In genomic region chr5:773517-774264, GRCh38 we compare ENCODE assay signal across 17 cellular contexts. TPM values are rescaled to one million over a fixed set of nuclear protein-coding genes. Genes with fewer than 3 reads are reported as not detected.
DNase-seq lines count a peak whose midpoint lies in the region; ATAC-seq, FAIRE-seq and TF ChIP-seq lines count a peak whose summit lies in the region.
"Had no signal": no experiment of that assay in that cellular context is flagged by ENCODE, and none has a peak within 500 bp of the region (broad histone marks: within the 10 kb centered on the region; RNA-seq: fewer than 3 reads in every experiment).

No MANE protein-coding gene starts in this region.

- TF ChIP-seq EP300 in SK-N-SH (IDR thresholded peaks at IDR 0.05; ENCODE audit: borderline replicate concordance in 1 of 2, low read depth in 1 of 2, low read length in 1 of 2) = no peak
- TF ChIP-seq EP300 in H1 (IDR thresholded peaks at IDR 0.05; ENCODE audit: borderline replicate concordance in 1 of 2, low read depth in 2 of 2, low read length in 2 of 2) = no peak

- POLR2A ChIA-PET in SK-N-SH (lab: Yijun Ruan, JAX) (no interaction called here), GM10248 (lab: Yijun Ruan, JAX) (no interaction called here), H1 (lab: Charles Lee; ENCODE audit: partially characterized antibody) (no interaction called here)

- no peaks in the 10 kb centered on the region; the same call in 1 of the 2 replicates for H3K79me1 ChIP-seq in H1 (ENCODE audit: low read depth, low read length)
- no peaks in the 10 kb centered on the region for H3K79me1 ChIP-seq in trophoblast cell (ENCODE audit: low read length)

- H4K12ac ChIP-seq in trophoblast cell (ENCODE audit: low read depth, low read length) = no peak overlapping the region

- H3K18ac ChIP-seq in H1 (ENCODE audit: extremely low read depth, low read length) (no peak overlapping the region; the same call in 1 of the 2 replicates), trophoblast cell (ENCODE audit: low read length) (no peak overlapping the region)

- peak overlapping the region; percentile 48; the same call in 1 of the 2 replicates for H2BK5ac ChIP-seq in H1 (ENCODE audit: low read depth, low read length)
- H2BK5ac ChIP-seq in trophoblast cell (ENCODE audit: low read depth, low read length, poor library complexity) = no peak overlapping the region

- H3K4ac ChIP-seq in H1 (replicated peaks; ENCODE audit: insufficient read length, low read depth, low read length) (no peak overlapping the region), trophoblast cell (ENCODE audit: low read depth, low read length) (no peak overlapping the region)

- H3K27me3 ChIP-seq in SK-N-SH (ENCODE audit: insufficient read depth) = no peaks in the 10 kb centered on the region
- no peaks in the 10 kb centered on the region; a peak in 2 of 7 replicates for H3K27me3 ChIP-seq in H1 (replicated peaks in 1 of 4; ENCODE audit: control insufficient read depth in 3 of 4, extremely low read depth in 1 of 4, insufficient read depth in 3 of 4, low read length in 3 of 4)
- H3K27me3 ChIP-seq in trophoblast cell (ENCODE audit: insufficient read depth, low read length) = no peaks in the 10 kb centered on the region
- H3K27me3 ChIP-seq: ovary had no signal

- H4K20me1 ChIP-seq in SK-N-SH (ENCODE audit: insufficient read depth) (no peaks in the 10 kb centered on the region), H1 (replicated peaks in 1 of 2; ENCODE audit: control insufficient read depth in 1 of 2, insufficient read depth in 2 of 2, low read length in 2 of 2) (peaks cover 0 to 2% of the 10 kb centered on the region in 2 experiments)

- H3K9me2 ChIP-seq in SK-N-SH = no peaks in the 10 kb centered on the region

- no peak overlapping the region for H3K23ac ChIP-seq in H1 (ENCODE audit: insufficient read length)
- H3K23ac ChIP-seq in trophoblast cell (ENCODE audit: low read length) = no peak overlapping the region

- no peak overlapping the region for H4K5ac ChIP-seq in H1 (ENCODE audit: insufficient read length, low read depth, low read length)

- H3K9ac ChIP-seq in SK-N-SH = no peak overlapping the region
- H3K9ac ChIP-seq in H1 (replicated peaks in 1 of 4; ENCODE audit: extremely low read depth in 1 of 4, low read depth in 3 of 4, low read length in 3 of 4) = no peak overlapping the region
- H3K9ac ChIP-seq in trophoblast cell (ENCODE audit: low read length) = no peak overlapping the region

- H2BK15ac ChIP-seq in H1 (ENCODE audit: low read length) = peak overlapping the region; percentile 88; the same call in 1 of the 2 replicates

- no peak for TF ChIP-seq CTCF in SK-N-SH (IDR thresholded peaks at IDR 0.05)
- no peak for TF ChIP-seq CTCF in GM10248 (IDR thresholded peaks at IDR 0.05; ENCODE audit: control extremely low read depth, extremely low read depth, low read depth, missing control alignments)
- TF ChIP-seq CTCF in H1 (IDR thresholded peaks at IDR 0.05; ENCODE audit: control extremely low read depth in 1 of 3, insufficient read depth in 1 of 3, low read depth in 1 of 3, low read length in 3 of 3) = no peak

- no peaks in the 10 kb centered on the region for H3F3A ChIP-seq in SK-N-SH (replicated peaks; ENCODE audit: insufficient read depth)

- H4K91ac ChIP-seq in H1 (replicated peaks; ENCODE audit: insufficient read length, low read length) (peak overlapping the region; percentile 74), trophoblast cell (ENCODE audit: low read depth, low read length) (no peak overlapping the region)

- H2BK120ac ChIP-seq in H1 (replicated peaks; ENCODE audit: low read depth, low read length) = no peak overlapping the region
- no peak overlapping the region for H2BK120ac ChIP-seq in trophoblast cell (ENCODE audit: insufficient read depth, low read length, poor library complexity)

- CTCF ChIA-PET in SK-N-SH (lab: Yijun Ruan, JAX) = no interaction called here
- CTCF ChIA-PET in GM10248 (lab: Yijun Ruan, JAX) = no interaction called here
- CTCF ChIA-PET in H1 (lab: Charles Lee; ENCODE audit: partially characterized antibody) = interaction anchor here (1.6 kb wide), 1 partner anchor 15 kb away, joined by 5 read pairs; no protein-coding TSS in a partner anchor

- no peaks in the 10 kb centered on the region for H3K9me3 ChIP-seq in SK-N-SH
- H3K9me3 ChIP-seq in H1 (ENCODE audit: insufficient read depth in 2 of 2, low read depth in 1 of 2, low read length in 1 of 2) = no peaks in the 10 kb centered on the region; a peak in 1 of 4 replicates
- H3K9me3 ChIP-seq in trophoblast cell (ENCODE audit: insufficient read depth, low read depth, low read length) = peaks cover 4% of the 10 kb centered on the region
- H3K9me3 ChIP-seq: ovary had no signal

- H3K4me1 ChIP-seq in SK-N-SH (ENCODE audit: control insufficient read depth in 1 of 2, insufficient read depth in 2 of 2, low read depth in 1 of 2, low read length in 1 of 2) = no peaks in the 10 kb centered on the region
- H3K4me1 ChIP-seq in H1 (replicated peaks in 1 of 4; ENCODE audit: control insufficient read depth in 3 of 4, insufficient read depth in 4 of 4, low read length in 3 of 4) = no peaks in the 10 kb centered on the region; a peak in 1 of 7 replicates
- no peaks in the 10 kb centered on the region for H3K4me1 ChIP-seq in trophoblast cell (ENCODE audit: control insufficient read depth in 1 of 2, insufficient read depth in 2 of 2, low read length in 2 of 2)

- H2AFZ ChIP-seq in SK-N-SH (ENCODE audit: low read depth) (no peak overlapping the region), H1 (ENCODE audit: low read length) (no peak overlapping the region), trophoblast cell (ENCODE audit: insufficient read depth, low read length, poor library complexity) (no peak overlapping the region)

- H3K56ac ChIP-seq in H1 (replicated peaks; ENCODE audit: insufficient read length, low read depth, low read length) = no peak overlapping the region

- ATAC-seq in SK-N-SH treated with all-trans-retinoic acid at 6 μM for 48 hours (no peak), GM19463 (IDR thresholded peaks at IDR 0.05; ENCODE audit: unreplicated experiment) (no peak)

- TF ChIP-seq RAD21 in SK-N-SH (IDR thresholded peaks at IDR 0.05; ENCODE audit: low read length) (no peak), H1 (IDR thresholded peaks at IDR 0.05 in 1 of 2, conservative IDR thresholded peaks at IDR 0.05 in 1 of 2; ENCODE audit: low read depth in 2 of 2, low read length in 2 of 2) (no peak)

- H2BK12ac ChIP-seq in H1 (ENCODE audit: low read depth, low read length) (0 out of 2 replicates have a peak overlapping the region, but pooled peaks have one; percentile 35), trophoblast cell (ENCODE audit: low read length) (no peak overlapping the region)

- no peaks in the 10 kb centered on the region for H3K23me2 ChIP-seq in H1 (ENCODE audit: low read depth, low read length)

- peak; percentile 34 for DNase-seq in SK-N-SH
- peak; percentile 12 for DNase-seq in GM10248 (ENCODE audit: extremely low spot score)
- peak in 1 of 2 experiments; percentile 48 for DNase-seq in H1 (ENCODE audit: low read depth in 1 of 2, low spot score in 2 of 2)
- no peak for DNase-seq in trophoblast cell
- DNase-seq in cerebellum (ENCODE audit: low spot score) = no peak
- DNase-seq in stimulated activated CD4-positive, alpha-beta T cell treated with anti-CD3 and anti-CD28 coated beads, Interleukin-4, amount 100 ng/mL, for 4 hours = no peak
- DNase-seq: EL, immature natural killer cell, NCI-H510A had no signal

- H3K14ac ChIP-seq in H1 (ENCODE audit: insufficient read length) (no peak overlapping the region), trophoblast cell (ENCODE audit: low read length) (no peak overlapping the region)

- H3K4me2 ChIP-seq in SK-N-SH (no peak overlapping the region), H1 (ENCODE audit: insufficient read depth in 1 of 2, low read depth in 2 of 2, low read length in 2 of 2) (no peak overlapping the region), trophoblast cell (ENCODE audit: low read length) (no peak overlapping the region)

- FAIRE-seq in H1 (lab: Jason Lieb, UNC) = no peak
- FAIRE-seq: endometrium, frontal cortex, GM12892, TTC549 had no signal

- H3K79me2 ChIP-seq in SK-N-SH (ENCODE audit: insufficient read depth) (no peaks in the 10 kb centered on the region), H1 (ENCODE audit: control insufficient read depth in 1 of 2, insufficient read depth in 2 of 2, low read length in 2 of 2) (no peaks in the 10 kb centered on the region), trophoblast cell (ENCODE audit: control insufficient read depth, insufficient read depth, low read length, poor library complexity) (no peaks in the 10 kb centered on the region)

- 40% methylated on average over 11 of the region's 12 CpGs for WGBS in SK-N-SH (ENCODE audit: low lambda C conversion rate)
- WGBS in H1 (ENCODE audit: extremely low coverage in 1 of 2, insufficient coverage in 1 of 2, insufficient read length in 1 of 2, insufficient replicate concordance in 2 of 2, low coverage in 1 of 2, low lambda C conversion rate in 2 of 2, missing lambda C conversion rate in 1 of 2), 2 experiments = 80% methylated on average over 12 of the region's 12 CpGs; no CpG with 5 or more reads in 1 of the 2 experiments
- WGBS in trophoblast cell (ENCODE audit: extremely low coverage, insufficient coverage, insufficient read length) = no CpG with 5 or more reads among the region's 12 CpGs

- H4K8ac ChIP-seq in H1 (ENCODE audit: extremely low read depth, insufficient read depth, low read length) (no peak overlapping the region), trophoblast cell (ENCODE audit: low read depth, low read length) (no peak overlapping the region)

- no peak for TF ChIP-seq POLR2A in H1 (IDR thresholded peaks at IDR 0.05; ENCODE audit: control extremely low read depth in 1 of 2, low read depth in 2 of 2, low read length in 2 of 2)

- H3K36me3 ChIP-seq in SK-N-SH (replicated peaks in 1 of 2; ENCODE audit: control insufficient read depth in 1 of 2, insufficient read depth in 2 of 2, low read length in 1 of 2) (no peaks in the 10 kb centered on the region), H1 (ENCODE audit: control insufficient read depth in 2 of 4, insufficient read depth in 4 of 4, low read length in 3 of 4) (no peaks in the 10 kb centered on the region), trophoblast cell (ENCODE audit: control insufficient read depth in 1 of 2, insufficient read depth in 2 of 2, low read length in 2 of 2) (no peaks in the 10 kb centered on the region)
- H3K36me3 ChIP-seq: ovary had no signal

- H3K27ac ChIP-seq in SK-N-SH (ENCODE audit: low read depth in 2 of 2, low read length in 1 of 2) = no peak overlapping the region
- H3K27ac ChIP-seq in H1 (ENCODE audit: low read depth, low read length) = no peak overlapping the region
- no peak overlapping the region for H3K27ac ChIP-seq in trophoblast cell (ENCODE audit: low read depth, low read length)
- H3K27ac ChIP-seq: ovary had no signal

- no peak overlapping the region for H2BK20ac ChIP-seq in H1 (ENCODE audit: low read length)

- H2AK5ac ChIP-seq in H1 (ENCODE audit: low read depth, low read length) = no peak overlapping the region
- H2AK5ac ChIP-seq in trophoblast cell (ENCODE audit: low read length) = no peak overlapping the region

- no peak overlapping the region for H3K4me3 ChIP-seq in SK-N-SH (ENCODE audit: low read depth in 2 of 2, low read length in 1 of 2)
- H3K4me3 ChIP-seq in H1 (ENCODE audit: extremely low read depth in 1 of 4, insufficient read depth in 2 of 4, low read depth in 3 of 4, low read length in 4 of 4) = no peak overlapping the region
- H3K4me3 ChIP-seq in trophoblast cell (ENCODE audit: low read depth, low read length) = peak overlapping the region; percentile 27
- H3K4me3 ChIP-seq: ovary had no signal

RNA-seq across cellular contexts. Expression of gene ZDHHC11B, which starts 10.8 kb away (rescaled TPM):
- not detected in 2 replicates for polyA plus RNA-seq in SK-N-SH (2012; rRNA removed)
- 0.01 TPM in 1 of 2 replicates, not detected in the other for polyA plus RNA-seq in SK-N-SH (2012; cell fraction: cytosol; rRNA removed)
- 0.05 and 0.17 TPM in 2 replicates for polyA plus RNA-seq in SK-N-SH (2012; cell fraction: nucleus; rRNA removed)
- 1.9 and 2.5 TPM in 2 replicates for total RNA-seq in H1 (2021; fragmentation: NEBNext Ultra II Directional; extraction: Animal tissue kit (Norgen Biotek cat#: 25700))
- 0.29 and 0.57 TPM in 2 replicates for polyA plus RNA-seq in H1 (2011; rRNA removed)
- polyA plus RNA-seq in H1 (2011; cell fraction: cytosol; rRNA removed) = 0.36 TPM
- 2.7 TPM for polyA plus RNA-seq in H1 (2011; cell fraction: nucleus; rRNA removed)
- 0.84 to 1.5 TPM (median 1.4 TPM) in 4 replicates for polyA plus RNA-seq in H1 (2012, experiment 1 of 2)
- polyA plus RNA-seq in H1 (2012, experiment 2 of 2) = 0.24 TPM
- 0.79 TPM for polyA plus RNA-seq in H1 (2013, experiment 1 of 2)
- polyA plus RNA-seq in H1 (2013, experiment 2 of 2) = 0.55 TPM
- polyA minus RNA-seq in H1 (2011; rRNA and poly(A)+ RNA removed) = 0.85 and 1.1 TPM in 2 replicates
- polyA minus RNA-seq in H1 (2011; cell fraction: cytosol; rRNA and poly(A)+ RNA removed) = 1.3 TPM
- polyA minus RNA-seq in H1 (2011; cell fraction: nucleus; rRNA and poly(A)+ RNA removed) = 1.6 TPM
- polyA plus RNA-seq in trophoblast cell (2013) = 0.11 and 0.12 TPM in 2 replicates
- total RNA-seq in cerebellum = 7.3 TPM
- total RNA-seq: LHCN-M2 had no signal
- polyA plus RNA-seq: immature natural killer cell had no signal

Comparison
In these comparisons a context has a peak if more than half of its experiments do, and no peak if none do; other contexts are left out.
1. DNase-seq: peak in SK-N-SH (single experiment) and GM10248 (single experiment); none in trophoblast cell (0 of 2), cerebellum (single experiment) and stimulated activated CD4-positive, alpha-beta T cell treated with anti-CD3 and anti-CD28 coated beads, Interleukin-4, amount 100 ng/mL, for 4 hours (0 of 2).